Comparison of ENCODE assay signal across 24 cellular contexts in the genomic region with DNA sequence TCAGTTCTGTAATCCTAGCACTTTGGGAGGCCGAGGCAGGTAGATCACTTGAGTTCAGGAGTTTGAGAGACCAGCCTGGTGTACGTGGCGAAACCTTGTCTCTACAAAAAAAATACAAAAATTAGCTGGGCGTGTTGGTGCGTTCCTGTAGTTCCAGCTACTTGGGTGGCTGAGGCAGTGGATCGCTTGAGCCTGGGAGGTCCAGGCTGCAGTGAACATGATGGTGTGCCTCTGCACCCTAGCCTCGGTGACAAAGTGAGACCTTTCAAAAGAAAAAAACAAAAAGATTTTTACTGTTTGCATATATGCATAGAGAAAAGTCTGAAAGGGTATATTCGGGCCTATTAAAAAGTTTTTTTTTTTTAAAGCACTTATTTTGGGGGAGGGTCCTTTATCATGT.
"Had no signal": no experiment of that assay in that cellular context is flagged by ENCODE, and none has a peak within 500 bp of the region (broad histone marks: within the 10 kb centered on the region; RNA-seq: fewer than 3 reads in every experiment).

No MANE protein-coding gene starts in this region.

- H3K9ac ChIP-seq: neural progenitor cell, parathyroid adenoma had no signal

- FAIRE-seq: endothelial cell of umbilical vein, keratinocyte, small intestine had no signal

- H3K4me3 ChIP-seq: coronary artery, esophagus muscularis mucosa, gastroesophageal sphincter, lung, neural progenitor cell, right lobe of liver, thoracic aorta, tibial nerve, upper lobe of right lung, uterus had no signal

- H3K4me1 ChIP-seq: foreskin keratinocyte, parathyroid adenoma, uterus had no signal

- H3K36me3 ChIP-seq: esophagus muscularis mucosa, gastroesophageal sphincter, right lobe of liver, thoracic aorta, tibial nerve, upper lobe of right lung, uterus had no signal

- H3K27ac ChIP-seq: coronary artery, esophagus muscularis mucosa, foreskin keratinocyte, gastroesophageal sphincter, neural progenitor cell, parathyroid adenoma, right lobe of liver, thoracic aorta, tibial nerve, upper lobe of right lung, uterus had no signal

- H3K9me3 ChIP-seq: right lobe of liver, thoracic aorta had no signal

- ATAC-seq: foreskin keratinocyte; gastroesophageal sphincter; naive thymus-derived CD4-positive, alpha-beta T cell; right lobe of liver; stimulated activated naive B cell treated with anti-CD40 and anti-IgM and Interleukin-4, amounts not matched to agents 10 μg/mL and 1 μg/mL and 100 μg/mL, for 72 hours; upper lobe of right lung had no signal

- DNase-seq: dermis blood vessel endothelial cell; effector memory CD4-positive, alpha-beta T cell; foreskin keratinocyte; glutamatergic neuron; hypothalamus; midbrain; naive thymus-derived CD4-positive, alpha-beta T cell; right lobe of liver; small intestine; stimulated activated CD4-positive, alpha-beta T cell treated with anti-CD3 and anti-CD28 coated beads, Interleukin-15, amount 100 ng/mL, for 24 hours; stimulated activated CD4-positive, alpha-beta T cell treated with anti-CD3 and anti-CD28 coated beads, Interleukin-2, amount 100 ng/mL, for 48 hours; stimulated activated naive B cell treated with anti-CD40 and anti-IgM and Interleukin-4, amounts not matched to agents 10 μg/mL and 1 μg/mL and 100 μg/mL, for 72 hours; upper lobe of right lung; uterus had no signal

- H3K27me3 ChIP-seq: esophagus muscularis mucosa, foreskin keratinocyte, gastroesophageal sphincter, neural progenitor cell, right lobe of liver, tibial nerve, upper lobe of right lung, uterus had no signal
